In the genomic region with DNA sequence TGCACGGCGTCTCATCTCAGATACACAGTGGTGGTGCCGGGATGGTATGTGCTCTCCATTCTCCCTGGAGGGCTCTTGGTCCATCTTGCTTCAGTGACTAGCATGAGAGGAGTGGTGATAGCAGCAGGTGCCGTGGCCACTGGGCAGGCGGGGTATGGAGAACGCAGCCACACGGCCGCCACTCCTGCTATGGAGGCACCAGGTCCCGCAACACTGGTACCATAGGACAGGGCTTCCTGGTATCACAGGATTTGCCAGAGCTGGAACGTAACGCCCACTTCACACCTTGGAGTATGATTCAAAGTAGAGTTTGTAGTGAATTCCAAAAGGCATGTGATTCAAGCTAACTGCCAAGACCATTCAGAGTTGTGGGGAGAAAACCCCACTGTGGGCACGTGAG, we compare ENCODE assay signal across 28 cellular contexts.
"Had no signal": no experiment of that assay in that cellular context is flagged by ENCODE, and none has a peak within 500 bp of the region (broad histone marks: within the 10 kb centered on the region; RNA-seq: fewer than 3 reads in every experiment).

No MANE protein-coding gene starts in this region.

- H3K9me3 Mint-ChIP-seq: type B pancreatic cell had no signal

- H3K4me1 Mint-ChIP-seq: stimulated activated effector memory CD8-positive, alpha-beta T cell treated with anti-CD3 and anti-CD28 coated beads, Interleukin-12 subunit alpha, Interleukin-12 subunit beta, amount 100 ng/mL, for 72 hours; stimulated activated memory B cell treated with anti-CD40 and anti-IgM and Interleukin-4, amounts not matched to agents 10 μg/mL and 1 μg/mL and 100 μg/mL, for 72 hours; stimulated activated naive B cell treated with anti-CD40 and anti-IgM and Interleukin-4, amounts not matched to agents 10 μg/mL and 1 μg/mL and 100 μg/mL, for 72 hours; stimulated activated naive CD8-positive, alpha-beta T cell treated with anti-CD3 and anti-CD28 coated beads, Interleukin-15, amount 100 ng/mL, for 72 hours had no signal

- H3K27me3 ChIP-seq: suprapubic skin, testis, thyroid gland, tibial artery, tibial nerve, transverse colon, upper lobe of left lung, upper lobe of right lung, uterus, vagina had no signal

- H3K36me3 Mint-ChIP-seq: stimulated activated effector memory CD8-positive, alpha-beta T cell treated with anti-CD3 and anti-CD28 coated beads, Interleukin-12 subunit alpha, Interleukin-12 subunit beta, amount 100 ng/mL, for 72 hours; stimulated activated memory B cell treated with anti-CD40 and anti-IgM and Interleukin-4, amounts not matched to agents 10 μg/mL and 1 μg/mL and 100 μg/mL, for 72 hours; stimulated activated naive B cell treated with anti-CD40 and anti-IgM and Interleukin-4, amounts not matched to agents 10 μg/mL and 1 μg/mL and 100 μg/mL, for 72 hours; type B pancreatic cell had no signal

- H3K36me3 ChIP-seq: stomach, suprapubic skin, thoracic aorta, thyroid gland, tibial artery, tibial nerve, transverse colon, upper lobe of left lung, upper lobe of right lung, uterus, vagina had no signal

- H3K27me3 Mint-ChIP-seq: stimulated activated memory B cell treated with anti-CD40 and anti-IgM and Interleukin-4, amounts not matched to agents 10 μg/mL and 1 μg/mL and 100 μg/mL, for 72 hours; stimulated activated naive B cell treated with anti-CD40 and anti-IgM and Interleukin-4, amounts not matched to agents 10 μg/mL and 1 μg/mL and 100 μg/mL, for 72 hours; stimulated activated naive CD8-positive, alpha-beta T cell treated with anti-CD3 and anti-CD28 coated beads, Interleukin-15, amount 100 ng/mL, for 72 hours; stimulated activated naive CD8-positive, alpha-beta T cell treated with anti-CD3 and anti-CD28 coated beads, Interleukin-15, Interleukin-2, amounts not matched to agents 100 ng/mL and 50 ng/mL, for 24 hours had no signal

- H3K4me3 ChIP-seq: stomach, suprapubic skin, testis, thoracic aorta, thyroid gland, tibial artery, tibial nerve, transverse colon, upper lobe of left lung, upper lobe of right lung, uterus, vagina had no signal

- H3K4me1 ChIP-seq: stomach, suprapubic skin, testis, tibial artery, tibial nerve, transverse colon, upper lobe of right lung, vagina had no signal

- H3K4me3 Mint-ChIP-seq: stimulated activated effector memory CD8-positive, alpha-beta T cell treated with anti-CD3 and anti-CD28 coated beads, Interleukin-12 subunit alpha, Interleukin-12 subunit beta, amount 100 ng/mL, for 72 hours; stimulated activated memory B cell treated with anti-CD40 and anti-IgM and Interleukin-4, amounts not matched to agents 10 μg/mL and 1 μg/mL and 100 μg/mL, for 72 hours; stimulated activated naive B cell treated with anti-CD40 and anti-IgM and Interleukin-4, amounts not matched to agents 10 μg/mL and 1 μg/mL and 100 μg/mL, for 72 hours; stimulated activated naive CD8-positive, alpha-beta T cell treated with anti-CD3 and anti-CD28 coated beads, Interleukin-15, amount 100 ng/mL, for 72 hours; stimulated activated naive CD8-positive, alpha-beta T cell treated with anti-CD3 and anti-CD28 coated beads, Interleukin-15, Interleukin-2, amounts not matched to agents 100 ng/mL and 50 ng/mL, for 24 hours; type B pancreatic cell had no signal

- DNase-seq: stimulated activated CD4-positive, alpha-beta T cell treated with anti-CD3 and anti-CD28 coated beads, Interleukin-2, amount 100 ng/mL, for 48 hours; stimulated activated CD4-positive, alpha-beta T cell treated with anti-CD3 and anti-CD28 coated beads, Interleukin-4, amount 100 ng/mL, for 1 hour; stimulated activated CD4-positive, alpha-beta T cell treated with anti-CD3 and anti-CD28 coated beads, Interleukin-4, amount 100 ng/mL, for 24 hours; stimulated activated CD4-positive, alpha-beta T cell treated with anti-CD3 and anti-CD28 coated beads, Interleukin-4, amount 100 ng/mL, for 4 hours; stimulated activated CD8-positive, alpha-beta memory T cell treated with anti-CD3 and anti-CD28 coated beads, Interleukin-4, amount 100 ng/mL, for 48 hours; stimulated activated naive B cell treated with anti-CD40 and anti-IgM and Interleukin-4, amounts not matched to agents 10 μg/mL and 1 μg/mL and 100 μg/mL, for 72 hours; stimulated activated naive CD4-positive, alpha-beta T cell; stimulated activated naive CD4-positive, alpha-beta T cell treated with Interleukin-2 at 50 U/mL for 16 hours; stimulated activated naive CD8-positive, alpha-beta T cell treated with anti-CD3 and anti-CD28 coated beads, Interleukin-15, amount 100 ng/mL, for 72 hours; stimulated activated naive CD8-positive, alpha-beta T cell treated with anti-CD3 and anti-CD28 coated beads, Interleukin-15, Interleukin-2, amounts not matched to agents 100 U/mL and 50 U/mL, for 24 hours; stomach; substantia nigra; testis; thyroid gland; tibial artery; transverse colon; trophoblast cell; upper lobe of right lung; uterus had no signal

- H3K27ac Mint-ChIP-seq: stimulated activated effector memory CD8-positive, alpha-beta T cell treated with anti-CD3 and anti-CD28 coated beads, Interleukin-12 subunit alpha, Interleukin-12 subunit beta, amount 100 ng/mL, for 72 hours; stimulated activated memory B cell treated with anti-CD40 and anti-IgM and Interleukin-4, amounts not matched to agents 10 μg/mL and 1 μg/mL and 100 μg/mL, for 72 hours; stimulated activated naive B cell treated with anti-CD40 and anti-IgM and Interleukin-4, amounts not matched to agents 10 μg/mL and 1 μg/mL and 100 μg/mL, for 72 hours; stimulated activated naive CD8-positive, alpha-beta T cell treated with anti-CD3 and anti-CD28 coated beads, Interleukin-15, amount 100 ng/mL, for 72 hours; stimulated activated naive CD8-positive, alpha-beta T cell treated with anti-CD3 and anti-CD28 coated beads, Interleukin-15, Interleukin-2, amounts not matched to agents 100 ng/mL and 50 ng/mL, for 24 hours; type B pancreatic cell had no signal

- H3K9me3 ChIP-seq: testis, thoracic aorta, thyroid gland, tibial artery, tibial nerve, transverse colon, upper lobe of right lung, uterus, vagina had no signal

- H3K27ac ChIP-seq: stomach, suprapubic skin, testis, thoracic aorta, thyroid gland, tibial artery, tibial nerve, transverse colon, upper lobe of left lung, upper lobe of right lung, uterus, vagina had no signal
